In the genomic region with DNA sequence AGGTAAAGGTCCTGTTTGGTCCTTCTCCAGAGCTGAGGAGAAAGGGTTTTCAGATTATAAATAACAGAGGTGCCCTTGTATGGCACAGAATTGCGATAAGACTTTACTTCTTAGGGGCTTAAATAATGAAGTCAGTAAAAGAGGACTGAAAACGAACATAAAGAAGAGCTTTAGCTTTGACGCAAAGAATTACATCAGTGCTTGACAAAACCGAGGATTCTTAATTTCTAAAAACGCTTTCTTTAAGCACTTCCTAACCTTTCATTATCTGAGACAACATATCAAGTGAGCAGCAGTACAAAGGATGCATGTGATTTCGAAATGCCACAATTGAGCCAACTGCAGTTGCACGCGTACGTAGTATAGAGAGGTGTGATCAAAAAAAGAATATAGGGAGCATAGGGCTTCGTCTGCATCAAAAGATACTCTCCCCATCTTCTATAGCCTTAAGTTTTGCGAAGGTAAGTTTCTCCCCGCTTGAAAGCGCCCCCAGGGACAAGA, we compare ENCODE assay signal across 8 cellular contexts. TPM values are rescaled to one million over a fixed set of nuclear protein-coding genes. Genes with fewer than 3 reads are reported as not detected.
A peak's percentile ranks its signal among the peaks of the same experiment; 100 is the strongest.
DNase-seq lines count a peak whose midpoint lies in the region; ATAC-seq and TF ChIP-seq lines count a peak whose summit lies in the region.

No MANE protein-coding gene starts in this region.

- peak overlapping the region; percentile 84 to 93 (median 91) for H3K4me3 Mint-ChIP-seq in T-cell

- H3K36me3 Mint-ChIP-seq in T-cell, result peaks cover 4% of the 10 kb centered on the region

- H3K27me3 ChIP-seq in foreskin keratinocyte, result no peaks in the 10 kb centered on the region

- TF ChIP-seq CTCF in foreskin keratinocyte (conservative IDR thresholded peaks at IDR 0.05), result peak; percentile 45

- no peaks in the 10 kb centered on the region for H3K27me3 Mint-ChIP-seq in T-cell

- CTCF ChIA-PET in T-cell (lab: Charles Lee), result interaction anchor here in 1 of 2 donors (0.7 to 1.5 kb wide), 2 partner anchors 64 to 193 kb away, joined by 5 read pairs; no protein-coding TSS in a partner anchor

- ATAC-seq in T-cell (replicated peaks in 1 of 4) (peak in 3 of 4 experiments; percentile 3 to 48 (median 4)), foreskin keratinocyte (no peak)

- peak overlapping the region; percentile 93 for H3K27ac ChIP-seq in foreskin keratinocyte
- peak overlapping the region in 20 of 21 experiments; percentile 35 to 100 (median 99) for H3K27ac ChIP-seq in skin epidermis

- POLR2A ChIA-PET in T-cell (lab: Charles Lee), result no interaction called here

- DNase-seq in NCI-H2227 treated with DMSO at 0.1 percent for 48 hours (lab: John Stamatoyannopoulos, UW) (peak; percentile 39), NCI-H2227 (lab: John Stamatoyannopoulos, UW; ENCODE audit: unreplicated experiment) (no peak), T-cell (peak in 18 of 34 experiments; percentile 5 to 64 (median 32)), foreskin keratinocyte (no peak), AG08396 (ENCODE audit: low spot score) (no peak), Ammon's horn (ENCODE audit: low spot score) (no peak), islet precursor cell (no peak)

- H3K4me3 ChIP-seq in skin epidermis, result peak overlapping the region; percentile 62 to 100 (median 97)

- H3K4me1 Mint-ChIP-seq in T-cell, result peaks cover 24 to 36% (median 31%) of the 10 kb centered on the region in 3 donors

- peaks cover 22% of the 10 kb centered on the region for H3K4me1 ChIP-seq in foreskin keratinocyte

- H3K9me3 Mint-ChIP-seq in T-cell, result no peaks in the 10 kb centered on the region

- peak overlapping the region; percentile 94 to 98 for H3K27ac Mint-ChIP-seq in T-cell

RNA-seq across cellular contexts. Expression of a gene that starts 0.8 kb away (rescaled TPM):
- total RNA-seq in T-cell (100 to 1,000 TPM in 2 of 5 donors, 10 to 100 TPM in 3; 28.9 to 160 (median 32.0) TPM), foreskin keratinocyte (77.0 and 78.5 TPM in 2 replicates)
- polyA plus RNA-seq in foreskin keratinocyte, result 39.6 and 48.9 TPM in 2 replicates

Comparison
In these comparisons a context has a peak if more than half of its experiments do, and no peak if none do; other contexts are left out.
1. DNase-seq: peak in NCI-H2227 treated with DMSO at 0.1 percent for 48 hours (single experiment) and T-cell (18 of 34); none in NCI-H2227 (single experiment), foreskin keratinocyte (0 of 2), AG08396 (single experiment), Ammon's horn (single experiment) and islet precursor cell (single experiment).